20 cellular contexts compared by ENCODE assay signal in genomic region chr1:11590395-11590794, GRCh38.
A peak's percentile ranks its signal among the peaks of the same experiment; 100 is the strongest.
DNase-seq lines count a peak whose midpoint lies in the region; ATAC-seq and TF ChIP-seq lines count a peak whose summit lies in the region.
"Had no signal": no experiment of that assay in that cellular context is flagged by ENCODE, and none has a peak within 500 bp of the region (broad histone marks: within the 10 kb centered on the region; RNA-seq: fewer than 3 reads in every experiment).

No MANE protein-coding gene starts in this region.

- peaks cover 0 to 3% of the 10 kb centered on the region in 2 experiments; a peak in 1 of 4 replicates for H3K9me3 ChIP-seq in HCT116 (ENCODE audit: control insufficient read depth in 1 of 2, insufficient read depth in 1 of 2, low read depth in 1 of 2, low read length in 2 of 2)
- H3K9me3 ChIP-seq: A549, Caco-2, SJCRH30 had no signal

- H3K36me3 ChIP-seq in HCT116 (ENCODE audit: control insufficient read depth in 1 of 2, insufficient read depth in 2 of 2, low read length in 2 of 2): no peaks in the 10 kb centered on the region
- H3K36me3 ChIP-seq: SJCRH30 had no signal

- DNase-seq in GM12865 (ENCODE audit: low read depth): peak; percentile 2
- DNase-seq in HCT116 (ENCODE audit: low read depth, low spot score): no peak
- DNase-seq in SK-MEL-5 (ENCODE audit: low read depth, low spot score): peak; percentile 3
- peak; percentile 45 for DNase-seq in iPS DF 19.7 (ENCODE audit: low read depth, low spot score)
- no peak for DNase-seq in activated T-cell treated with anti-CD3 and anti-CD28 coated beads, Interleukin-2, amount 50 U/mL, for 1 hour
- DNase-seq in cerebellar cortex (ENCODE audit: low spot score): no peak
- DNase-seq: Caco-2; CD4-positive, alpha-beta T cell; DMS53; EL; KBM-7; NCI-H1694 treated with DMSO at 0.1 percent for 48 hours; NCI-H2107; NCI-H510A; NCI-H748 treated with DMSO at 0.1 percent for 48 hours; PC-9; SJCRH30 had no signal

- no peaks in the 10 kb centered on the region for H3K9me2 ChIP-seq in HCT116 (ENCODE audit: insufficient read depth)

- TF ChIP-seq CTCF in GM12865 (IDR thresholded peaks at IDR 0.05; ENCODE audit: insufficient read depth, low read depth, low read length, missing control alignments): no peak
- TF ChIP-seq CTCF in HCT116 (IDR thresholded peaks at IDR 0.05 in 2 of 3, conservative IDR thresholded peaks at IDR 0.05 in 1 of 3; ENCODE audit: borderline replicate concordance in 1 of 3, insufficient read depth in 1 of 3, low read depth in 2 of 3, low read length in 2 of 3): no peak

- no peak overlapping the region for H3K27ac ChIP-seq in HCT116 (ENCODE audit: low read depth, low read length)
- H3K27ac ChIP-seq: A549, PC-9, SJCRH30 had no signal

- no peak overlapping the region for H3K4me2 ChIP-seq in HCT116 (ENCODE audit: low read length)
- H3K4me2 ChIP-seq: A549, PC-9 had no signal

- TF ChIP-seq POLR2A in HCT116 (IDR thresholded peaks at IDR 0.05; ENCODE audit: borderline replicate concordance, extremely low read depth, insufficient read depth, insufficient read length): no peak

- H3K79me2 ChIP-seq in HCT116 (ENCODE audit: insufficient read depth, low read length): no peaks in the 10 kb centered on the region

- H2AFZ ChIP-seq in HCT116 (ENCODE audit: low read depth, low read length, poor library complexity, severe bottlenecking): no peak overlapping the region
- H2AFZ ChIP-seq: PC-9 had no signal

- H3K4me1 ChIP-seq in HCT116 (ENCODE audit: control insufficient read depth in 1 of 2, insufficient read depth in 2 of 2, low read length in 2 of 2): peaks cover 4 to 6% of the 10 kb centered on the region in 2 experiments; a peak in 1 of 4 replicates
- H3K4me1 ChIP-seq: A549, Caco-2, SJCRH30 had no signal

- CTCF ChIA-PET in HCT116 (lab: Charles Lee): no interaction called here

- H3K9ac ChIP-seq in HCT116 (ENCODE audit: low read length): no peak overlapping the region

- H3K4me3 ChIP-seq in GM12865 (ENCODE audit: low read depth, low read length) (no peak overlapping the region), HCT116 (replicated peaks in 1 of 2; ENCODE audit: low read depth in 1 of 2, low read length in 2 of 2) (no peak overlapping the region)
- H3K4me3 ChIP-seq: A549, PC-9, SJCRH30 had no signal

- RAD21 ChIA-PET in HCT116 (lab: Charles Lee; ENCODE audit: low non-redundant PET in 1 of 2, low total read pairs in 2 of 2, uncharacterized antibody in 2 of 2, unreplicated experiment in 2 of 2): no interaction called here

- ATAC-seq in HCT116 (peak; percentile 61), GM19328 (IDR thresholded peaks at IDR 0.05; ENCODE audit: unreplicated experiment) (no peak), HG02884 (IDR thresholded peaks at IDR 0.05; ENCODE audit: unreplicated experiment) (no peak)
- ATAC-seq: A549 had no signal

- BruUV-seq in HCT116 (replicated peaks; lab: Mats Ljungman, UMichigan): no TSS peak

- peaks cover 21% of the 10 kb centered on the region for H3K27me3 ChIP-seq in HCT116 (ENCODE audit: insufficient read depth, low read length)
- H3K27me3 ChIP-seq: SJCRH30 had no signal

- H4K20me1 ChIP-seq in HCT116 (ENCODE audit: insufficient read depth): no peaks in the 10 kb centered on the region

- TF ChIP-seq RAD21 in HCT116 (IDR thresholded peaks at IDR 0.05; ENCODE audit: low read depth): no peak

- intact Hi-C loops in HCT116 (cut with micrococcal nuclease): no loop called here

- in situ Hi-C loops in SK-MEL-5 (cut with HindIII; ENCODE audit: low pct_unique_long_range_greater_than_20kb, low sequenced_read_pairs): no loop called here

- POLR2A ChIA-PET in HCT116 (lab: Charles Lee): no interaction called here

TF ChIP-seq in HCT116, 20 proteins besides CTCF, POLR2A, EP300 and RAD21:
- no peak for TF ChIP-seq TCF7L2 (IDR thresholded peaks at IDR 0.05; ENCODE audit: borderline replicate concordance, extremely low read depth, insufficient read depth, insufficient read length)
- no peak for TF ChIP-seq POLR2AphosphoS5 (IDR thresholded peaks at IDR 0.05; ENCODE audit: low read depth, low read length)
- TF ChIP-seq CEBPB (IDR thresholded peaks at IDR 0.05; ENCODE audit: low read depth): no peak
- no peak for TF ChIP-seq ZNF274 (IDR thresholded peaks at IDR 0.05; ENCODE audit: low read depth, low read length)
- no peak for TF ChIP-seq EZH2 (IDR thresholded peaks at IDR 0.05)
- TF ChIP-seq EZH2phosphoT487 (IDR thresholded peaks at IDR 0.05; ENCODE audit: borderline replicate concordance): no peak
- TF ChIP-seq ZBTB33 (IDR thresholded peaks at IDR 0.05; ENCODE audit: extremely low read depth, insufficient replicate concordance, low read length): no peak
- TF ChIP-seq SP1 (IDR thresholded peaks at IDR 0.05; ENCODE audit: low read depth): no peak
- TF ChIP-seq FOSL1 (IDR thresholded peaks at IDR 0.05; ENCODE audit: low read depth): no peak
- TF ChIP-seq JUND (IDR thresholded peaks at IDR 0.05): no peak
- no peak for TF ChIP-seq ELF1 (IDR thresholded peaks at IDR 0.05; ENCODE audit: borderline replicate concordance, low read depth)

Comparison
In these comparisons a context has a peak if more than half of its experiments do, and no peak if none do; other contexts are left out.
1. DNase-seq: peak in GM12865 (single experiment), SK-MEL-5 (single experiment) and iPS DF 19.7 (single experiment); none in HCT116 (single experiment), activated T-cell treated with anti-CD3 and anti-CD28 coated beads, Interleukin-2, amount 50 U/mL, for 1 hour (single experiment) and cerebellar cortex (single experiment).